ENCODE assay signal across 18 cellular contexts in the genomic region with DNA sequence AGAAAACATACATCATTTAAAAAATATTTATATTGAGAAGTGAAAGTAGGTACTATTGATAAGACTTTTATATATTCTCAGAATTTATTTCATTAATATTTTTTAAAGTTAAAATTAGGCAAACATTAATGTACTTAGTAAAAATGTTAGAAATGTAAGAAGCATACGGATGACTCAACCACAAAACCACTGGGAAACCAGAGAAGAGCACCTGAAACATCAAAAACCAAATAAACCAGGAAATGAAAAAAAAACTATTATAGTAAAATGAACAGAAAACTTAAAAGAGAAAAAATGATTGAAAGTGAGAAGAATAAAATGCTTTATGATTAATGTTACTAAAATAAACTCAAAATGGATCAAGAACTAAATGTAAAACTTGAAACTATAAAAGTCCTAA.
DNase-seq lines count a peak whose midpoint lies in the region; ATAC-seq, FAIRE-seq and TF ChIP-seq lines count a peak whose summit lies in the region.
"Had no signal": no experiment of that assay in that cellular context is flagged by ENCODE, and none has a peak within 500 bp of the region (broad histone marks: within the 10 kb centered on the region; RNA-seq: fewer than 3 reads in every experiment).

No MANE protein-coding gene starts in this region.

- intact Hi-C loops in lower lobe of right lung (cut with DNase I) = no loop called here

- peak overlapping the region; percentile 80 for H3K27ac Mint-ChIP-seq in activated naive CD4-positive, alpha-beta T cell treated with anti-CD3 and anti-CD28 coated beads, Interleukin-2, amount 50 U/mL, for 24 hours
- no peak overlapping the region for H3K27ac Mint-ChIP-seq in activated naive CD8-positive, alpha-beta T cell treated with anti-CD3 and anti-CD28 coated beads, Interleukin-2, amount 10 ng/mL, durations not matched to agents 7 days and 5 days
- H3K27ac Mint-ChIP-seq: CD8-positive, alpha-beta T cell had no signal

- DNase-seq in activated naive CD4-positive, alpha-beta T cell treated with Interleukin-2 at 50 U/mL for 16 hours = no peak
- no peak for DNase-seq in activated naive CD8-positive, alpha-beta T cell treated with anti-CD3 and anti-CD28 coated beads, Interleukin-2, amount 10 ng/mL, durations not matched to agents 7 days and 5 days
- DNase-seq in small intestine (no peak), lower lobe of right lung (no peak), Ammon's horn (ENCODE audit: low spot score) (no peak)
- DNase-seq: ACHN; activated naive CD4-positive, alpha-beta T cell treated with anti-CD3 and anti-CD28 coated beads, Interleukin-2, amount 50 U/mL, for 16 hours; CD8-positive, alpha-beta T cell; effector CD8-positive, alpha-beta T cell; mesendoderm; NCI-H2107; NCI-H774 had no signal

- no peaks in the 10 kb centered on the region for H3K4me1 ChIP-seq in small intestine (ENCODE audit: control insufficient read depth in 2 of 2, insufficient read depth in 1 of 2, low read depth in 1 of 2, low read length in 1 of 2)
- H3K4me1 ChIP-seq in lower lobe of right lung = no peaks in the 10 kb centered on the region
- H3K4me1 ChIP-seq: right atrium auricular region had no signal

- H3K27me3 Mint-ChIP-seq in activated naive CD4-positive, alpha-beta T cell treated with anti-CD3 and anti-CD28 coated beads, Interleukin-2, amount 50 U/mL, for 24 hours = no peaks in the 10 kb centered on the region
- H3K27me3 Mint-ChIP-seq in activated naive CD8-positive, alpha-beta T cell treated with anti-CD3 and anti-CD28 coated beads, Interleukin-2, amount 10 ng/mL, durations not matched to agents 7 days and 5 days = peaks cover 21% of the 10 kb centered on the region

- no peaks in the 10 kb centered on the region for H3K9me3 ChIP-seq in small intestine (ENCODE audit: control insufficient read depth, low read depth)
- no peaks in the 10 kb centered on the region for H3K9me3 ChIP-seq in lower lobe of right lung
- H3K9me3 ChIP-seq: right atrium auricular region had no signal

- peak; percentile 33 for FAIRE-seq in small intestine (lab: Jason Lieb, UNC)
- FAIRE-seq: keratinocyte had no signal

- H3K4me3 Mint-ChIP-seq in activated naive CD4-positive, alpha-beta T cell treated with anti-CD3 and anti-CD28 coated beads, Interleukin-2, amount 50 U/mL, for 24 hours = no peak overlapping the region
- peak overlapping the region; percentile 1 for H3K4me3 Mint-ChIP-seq in activated naive CD8-positive, alpha-beta T cell treated with anti-CD3 and anti-CD28 coated beads, Interleukin-2, amount 10 ng/mL, durations not matched to agents 7 days and 5 days
- H3K4me3 Mint-ChIP-seq: CD8-positive, alpha-beta T cell had no signal

- POLR2A ChIA-PET in activated naive CD8-positive, alpha-beta T cell treated with anti-CD3 and anti-CD28 coated beads, Interleukin-2, amount 10 ng/mL, durations not matched to agents 7 days and 5 days (lab: Charles Lee) = no interaction called here

- no peaks in the 10 kb centered on the region for H3K27me3 ChIP-seq in small intestine (ENCODE audit: control insufficient read depth in 2 of 2, insufficient read depth in 2 of 2, low read length in 2 of 2)
- H3K27me3 ChIP-seq in lower lobe of right lung (ENCODE audit: low read depth) = no peaks in the 10 kb centered on the region
- H3K27me3 ChIP-seq: right atrium auricular region had no signal

- TF ChIP-seq CTCF in lower lobe of right lung (IDR thresholded peaks at IDR 0.05) = no peak

- no peak overlapping the region for H3K4me3 ChIP-seq in small intestine (ENCODE audit: low read depth in 1 of 2, low read length in 2 of 2)
- no peak overlapping the region for H3K4me3 ChIP-seq in lower lobe of right lung
- H3K4me3 ChIP-seq: right atrium auricular region had no signal

- 66 to 80% (median 72%) methylated on average over 1 of the region's 1 CpG for WGBS in small intestine, 3 donors

- H3K27ac ChIP-seq in small intestine (ENCODE audit: low read depth in 1 of 2, low read length in 1 of 2) = no peak overlapping the region
- H3K27ac ChIP-seq in lower lobe of right lung = no peak overlapping the region
- H3K27ac ChIP-seq: right atrium auricular region had no signal

- peaks cover 39% of the 10 kb centered on the region for H3K4me1 Mint-ChIP-seq in activated naive CD4-positive, alpha-beta T cell treated with anti-CD3 and anti-CD28 coated beads, Interleukin-2, amount 50 U/mL, for 24 hours
- H3K4me1 Mint-ChIP-seq in activated naive CD8-positive, alpha-beta T cell treated with anti-CD3 and anti-CD28 coated beads, Interleukin-2, amount 10 ng/mL, durations not matched to agents 7 days and 5 days = peaks cover 28% of the 10 kb centered on the region

- H3K9me3 Mint-ChIP-seq in activated naive CD4-positive, alpha-beta T cell treated with anti-CD3 and anti-CD28 coated beads, Interleukin-2, amount 50 U/mL, for 24 hours = no peaks in the 10 kb centered on the region
- H3K9me3 Mint-ChIP-seq in activated naive CD8-positive, alpha-beta T cell treated with anti-CD3 and anti-CD28 coated beads, Interleukin-2, amount 10 ng/mL, durations not matched to agents 7 days and 5 days = no peaks in the 10 kb centered on the region
- H3K9me3 Mint-ChIP-seq: CD8-positive, alpha-beta T cell had no signal

- H3K36me3 ChIP-seq in small intestine (ENCODE audit: control insufficient read depth in 2 of 2, insufficient read depth in 2 of 2, low read length in 2 of 2) = no peaks in the 10 kb centered on the region
- H3K36me3 ChIP-seq in lower lobe of right lung = no peaks in the 10 kb centered on the region
- H3K36me3 ChIP-seq: right atrium auricular region had no signal

- H3K36me3 Mint-ChIP-seq in activated naive CD4-positive, alpha-beta T cell treated with anti-CD3 and anti-CD28 coated beads, Interleukin-2, amount 50 U/mL, for 24 hours = no peaks in the 10 kb centered on the region
- no peaks in the 10 kb centered on the region for H3K36me3 Mint-ChIP-seq in activated naive CD8-positive, alpha-beta T cell treated with anti-CD3 and anti-CD28 coated beads, Interleukin-2, amount 10 ng/mL, durations not matched to agents 7 days and 5 days
- H3K36me3 Mint-ChIP-seq: CD8-positive, alpha-beta T cell had no signal

- ATAC-seq in HG03432 (IDR thresholded peaks at IDR 0.05; ENCODE audit: unreplicated experiment) (peak; percentile 73), lower lobe of right lung (no peak), GM18868 (IDR thresholded peaks at IDR 0.05; ENCODE audit: unreplicated experiment) (no peak)
- no peak for ATAC-seq in activated naive CD8-positive, alpha-beta T cell treated with anti-CD3 and anti-CD28 coated beads, Interleukin-2, amount 10 ng/mL, durations not matched to agents 7 days and 5 days (ENCODE audit: low read depth)
- ATAC-seq: CD8-positive, alpha-beta T cell; HCT116 had no signal
